36 cellular contexts compared by ENCODE assay signal in the genomic region with DNA sequence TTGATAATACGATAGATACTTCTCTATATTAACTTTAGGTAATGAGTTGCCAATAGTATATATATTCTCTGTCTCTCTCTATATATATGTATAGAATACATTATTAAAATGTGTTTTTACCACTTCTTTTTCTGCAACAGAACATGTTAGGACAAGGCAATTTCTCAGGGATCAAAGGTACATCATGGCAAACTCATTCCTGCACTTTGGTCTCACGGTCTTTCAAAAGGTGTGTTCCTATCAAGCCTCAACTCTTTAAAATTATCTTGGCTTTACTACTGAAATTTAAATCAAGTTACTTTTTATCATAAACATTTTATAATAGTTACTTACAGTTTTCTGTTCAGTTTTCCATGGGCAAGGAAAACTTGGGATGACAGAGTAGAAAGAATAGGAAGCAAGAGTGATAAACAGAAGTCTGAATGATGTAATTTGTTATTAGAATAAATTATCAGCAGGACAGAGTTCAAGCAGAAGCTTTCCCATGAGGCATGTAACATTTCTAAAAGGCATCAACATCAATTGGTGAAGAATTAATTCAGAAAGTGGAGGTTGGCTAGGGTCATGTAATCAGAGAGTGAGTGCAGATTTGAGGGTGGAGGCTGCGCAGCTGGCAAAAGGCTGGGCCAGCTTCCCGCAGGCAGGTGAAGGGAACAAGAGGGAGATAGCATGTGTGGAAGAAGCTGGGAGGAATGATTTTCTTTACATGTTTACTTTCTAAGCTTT. TPM values are rescaled to one million over a fixed set of nuclear protein-coding genes. Genes with fewer than 3 reads are reported as not detected.
"Had no signal": no experiment of that assay in that cellular context is flagged by ENCODE, and none has a peak within 500 bp of the region (broad histone marks: within the 10 kb centered on the region; RNA-seq: fewer than 3 reads in every experiment).

No MANE protein-coding gene starts in this region.

- H3K27ac ChIP-seq: adrenal gland, body of pancreas, brain microvascular endothelial cell, breast epithelium, VCaP had no signal

- FAIRE-seq: astrocyte, TTC549 had no signal

- H3K36me3 ChIP-seq: adrenal gland, brain microvascular endothelial cell, breast epithelium had no signal

- H3K9me3 ChIP-seq: adrenal gland, body of pancreas, breast epithelium had no signal

- H3K4me1 ChIP-seq: adrenal gland, breast epithelium had no signal

- DNase-seq: activated B cell treated with CpG ODN at 0.5 μM for 24 hours; activated CD4-positive, alpha-beta memory T cell treated with anti-CD3 and anti-CD28 coated beads for 36 hours; activated CD4-positive, alpha-beta T cell treated with anti-CD3 and anti-CD28 coated beads for 4 hours; activated CD4-positive, alpha-beta T cell treated with anti-CD3 and anti-CD28 coated beads, Interleukin-2, amount 10 ng/mL, durations not matched to agents 24 days and 14 days; activated CD4-positive, alpha-beta T cell treated with anti-CD3 and anti-CD28 coated beads, Interleukin-2, amount 50 U/mL, for 1 hour; activated CD4-positive, alpha-beta T cell treated with anti-CD3 and anti-CD28 coated beads, Interleukin-2, amount 50 U/mL, for 4 hours; activated CD4-positive, CD25-positive, alpha-beta regulatory T cell treated with anti-CD3 and anti-CD28 coated beads, Interleukin-2, amount 50 U/mL, for 72 hours; activated CD8-positive, alpha-beta memory T cell treated with anti-CD3 and anti-CD28 coated beads, Interleukin-2, amount 50 U/mL, for 4 hours; activated CD8-positive, alpha-beta T cell treated with anti-CD3 and anti-CD28 coated beads for 36 hours; activated effector memory CD4-positive, alpha-beta T cell treated with anti-CD3 and anti-CD28 coated beads, Interleukin-2, amount 50 U/mL, for 16 hours; activated gamma-delta T cell treated with Interleukin-2 at 50 U/mL for 16 hours; activated naive CD4-positive, alpha-beta T cell; activated naive CD4-positive, alpha-beta T cell treated with anti-CD3 and anti-CD28 coated beads for 36 hours; activated naive CD4-positive, alpha-beta T cell treated with anti-CD3 and anti-CD28 coated beads, Interleukin-2, amount 50 U/mL, for 16 hours; activated naive CD8-positive, alpha-beta T cell treated with anti-CD3 and anti-CD28 coated beads for 36 hours; activated T-cell treated with anti-CD3 and anti-CD28 coated beads for 4 hours; activated T-cell treated with anti-CD3 and anti-CD28 coated beads, Interleukin-2, amount 50 U/mL, for 1 hour; activated T-cell treated with anti-CD3 and anti-CD28 coated beads, Interleukin-2, amount 50 U/mL, for 4 hours; activated T-cell treated with anti-CD3 and anti-CD28 coated beads, Interleukin-2, amount 50 U/mL, for 72 hours; adrenal gland; amniotic stem cell; aorta; body of pancreas; brain microvascular endothelial cell; central memory CD4-positive, alpha-beta T cell; T-helper 1 cell; T-helper 2 cell; T-helper 9 cell had no signal

- H3K27me3 ChIP-seq: adrenal gland, body of pancreas, brain microvascular endothelial cell, breast epithelium had no signal

- ATAC-seq: activated CD8-positive, alpha-beta T cell treated with anti-CD3 and anti-CD28 coated beads for 36 hours; activated naive CD4-positive, alpha-beta T cell treated with anti-CD3 and anti-CD28 coated beads, Interleukin-2, amount 50 U/mL, for 72 hours; activated T-cell treated with anti-CD3 and anti-CD28 coated beads, Interleukin-2, amount 50 U/mL, for 4 hours; activated T-cell treated with anti-CD3 and anti-CD28 coated beads, Interleukin-2, amount 50 U/mL, for 72 hours; activated T-helper 17 cell treated with anti-CD3 and anti-CD28 coated beads, Interleukin-2, amount 50 U/mL, for 72 hours; body of pancreas had no signal

- H3K4me3 ChIP-seq: adrenal gland, body of pancreas, breast epithelium had no signal

RNA-seq across cellular contexts. Expression of gene LRAT, which starts 59.7 kb away (rescaled TPM):
- total RNA-seq: activated B cell treated with CpG ODN at 0.5 μM for 24 hours; activated CD4-positive, alpha-beta memory T cell treated with anti-CD3 and anti-CD28 coated beads for 36 hours; activated CD4-positive, alpha-beta T cell treated with anti-CD3 and anti-CD28 coated beads, Interleukin-2, amount 10 ng/mL, durations not matched to agents 24 days and 14 days; activated CD8-positive, alpha-beta memory T cell treated with anti-CD3 and anti-CD28 coated beads for 36 hours; activated CD8-positive, alpha-beta T cell treated with anti-CD3 and anti-CD28 coated beads for 36 hours; activated naive CD4-positive, alpha-beta T cell treated with anti-CD3 and anti-CD28 coated beads for 36 hours; activated naive CD4-positive, alpha-beta T cell treated with anti-CD3 and anti-CD28 coated beads, Interleukin-2, amount 50 U/mL, for 72 hours; activated T-cell treated with anti-CD3 and anti-CD28 coated beads, Interleukin-2, amount 50 U/mL, for 4 hours; activated T-cell treated with anti-CD3 and anti-CD28 coated beads, Interleukin-2, amount 50 U/mL, for 72 hours; activated T-helper 1 cell treated with anti-CD3 and anti-CD28 coated beads, Interleukin-12 subunit alpha, Interleukin-12 subunit beta, Interleukin-2, Interleukin-4 antibody, amounts not matched to agents 30 ng/mL and 10 ng/mL and 1 ng/mL, durations not matched to agents 14 hours and 24 hours and 36 hours; activated T-helper 17 cell treated with anti-CD3 and anti-CD28 coated beads, Interleukin-2, amount 50 U/mL, for 72 hours had no signal
